Comparison of ENCODE assay signal across 16 cellular contexts in genomic region chr7:133358728-133359127, GRCh38.
DNase-seq lines count a peak whose midpoint lies in the region; ATAC-seq and TF ChIP-seq lines count a peak whose summit lies in the region.
"Had no signal": no experiment of that assay in that cellular context is flagged by ENCODE, and none has a peak within 500 bp of the region (broad histone marks: within the 10 kb centered on the region; RNA-seq: fewer than 3 reads in every experiment).

No MANE protein-coding gene starts in this region.

- TF ChIP-seq CTCF in H9 (conservative IDR thresholded peaks at IDR 0.05), result no peak
- no peak for TF ChIP-seq CTCF in fibroblast of mammary gland (conservative IDR thresholded peaks at IDR 0.05; ENCODE audit: control insufficient read depth, insufficient read depth, low read depth, low read length)

- no peaks in the 10 kb centered on the region for H3K27me3 ChIP-seq in H9 (ENCODE audit: insufficient read depth, low read length)
- H3K27me3 ChIP-seq: tibial artery had no signal

- H3K9me3 Mint-ChIP-seq in H9, result peaks cover 8 to 9% of the 10 kb centered on the region in 2 experiments

- H3K79me2 ChIP-seq in H9 (ENCODE audit: insufficient read depth, low read length), result no peaks in the 10 kb centered on the region
- H3K79me2 ChIP-seq: parathyroid adenoma had no signal

- H3K27ac Mint-ChIP-seq in H9, result peak overlapping the region; percentile 11 to 61 (median 33); a peak in 5 of 7 replicates
- H3K27ac Mint-ChIP-seq: naive B cell had no signal

- H3K79me1 ChIP-seq in H9 (ENCODE audit: insufficient read depth, low read depth, low read length, poor library complexity, severe bottlenecking), result no peaks in the 10 kb centered on the region

- H4K5ac ChIP-seq in H9 (ENCODE audit: insufficient read length, low read depth, low read length), result no peak overlapping the region

- H3K4me1 Mint-ChIP-seq in H9, result peaks cover 37 to 41% of the 10 kb centered on the region in 2 experiments

- H4K91ac ChIP-seq in H9 (ENCODE audit: insufficient read length, low read depth, low read length), result no peak overlapping the region

- no peak overlapping the region for H3K4ac ChIP-seq in H9 (ENCODE audit: low read depth, low read length)

- ATAC-seq in HG02763 (IDR thresholded peaks at IDR 0.05; ENCODE audit: unreplicated experiment), result no peak
- no peak for ATAC-seq in GM18861 (IDR thresholded peaks at IDR 0.05; ENCODE audit: unreplicated experiment)

- DNase-seq in H9 (no peak), amniotic epithelial cell (ENCODE audit: low read depth) (peak; percentile 47), fibroblast of mammary gland (ENCODE audit: low read depth) (peak; percentile 43), superior temporal gyrus (ENCODE audit: extremely low spot score) (peak; percentile 52), nucleus accumbens (lab: John Stamatoyannopoulos, UW) (no peak)
- DNase-seq: DMS 273 treated with DMSO at 0.1 percent for 48 hours, naive B cell, NCI-H2029 treated with DMSO at 0.1 percent for 48 hours, NCI-H446 treated with DMSO at 0.1 percent for 48 hours, RPMI8226, T-helper 1 cell, tibial artery had no signal

- no peak overlapping the region for H3K27ac ChIP-seq in H9 (ENCODE audit: insufficient read length, low read depth, low read length)
- H3K27ac ChIP-seq: C4-2B, parathyroid adenoma, tibial artery had no signal

- no peak overlapping the region for H3K14ac ChIP-seq in H9 (ENCODE audit: insufficient read depth, low read length)

- H3K4me3 Mint-ChIP-seq in H9, result no peak overlapping the region
- H3K4me3 Mint-ChIP-seq: naive B cell had no signal

- no peak overlapping the region for H3K9ac ChIP-seq in H9 (ENCODE audit: extremely low read depth, insufficient read length, low read length)
- H3K9ac ChIP-seq: parathyroid adenoma had no signal

- no peak overlapping the region for H3K4me2 ChIP-seq in H9 (ENCODE audit: insufficient read depth, insufficient read length, low read length)

- H2AFZ ChIP-seq in H9 (ENCODE audit: low read length), result no peak overlapping the region
- H2AFZ ChIP-seq: parathyroid adenoma had no signal

- H2BK20ac ChIP-seq in H9 (ENCODE audit: low read depth, low read length, poor library complexity, severe bottlenecking), result no peak overlapping the region

- no peak overlapping the region for H3K56ac ChIP-seq in H9 (ENCODE audit: insufficient read length, low read depth, low read length)

- no peak overlapping the region for H2BK15ac ChIP-seq in H9 (ENCODE audit: low read depth, low read length)

- H3K4me3 ChIP-seq in fibroblast of mammary gland (ENCODE audit: control insufficient read depth, low read depth, low read length), result no peak overlapping the region
- H3K4me3 ChIP-seq: tibial artery had no signal

- H2BK5ac ChIP-seq in H9 (ENCODE audit: insufficient read length, low read length), result no peak overlapping the region

- no peak overlapping the region for H3K23ac ChIP-seq in H9 (ENCODE audit: insufficient read length, low read depth, low read length)

- no peak overlapping the region for H3K18ac ChIP-seq in H9 (ENCODE audit: insufficient read length, low read depth, low read length)

- no peak overlapping the region for H2BK120ac ChIP-seq in H9 (ENCODE audit: low read depth, low read length, poor library complexity, severe bottlenecking)

- H3K9me3 ChIP-seq in H9 (ENCODE audit: control insufficient read depth, low read depth, low read length), result no peaks in the 10 kb centered on the region
- H3K9me3 ChIP-seq: tibial artery had no signal

- no peaks in the 10 kb centered on the region for H4K20me1 ChIP-seq in H9 (ENCODE audit: control insufficient read depth, insufficient read depth, insufficient read length)

- H3T11ph ChIP-seq in H9 (ENCODE audit: low read length), result no peak overlapping the region

- no peaks in the 10 kb centered on the region for H3K23me2 ChIP-seq in H9 (ENCODE audit: insufficient read length, low read depth, low read length, poor library complexity, severe bottlenecking)

- peaks cover 13 to 28% (median 16%) of the 10 kb centered on the region in 3 experiments for H3K36me3 Mint-ChIP-seq in H9 (ENCODE audit: insufficient read depth in 1 of 3, low read depth in 3 of 3)

- H3K27me3 Mint-ChIP-seq in H9 (ENCODE audit: low read depth), result no peaks in the 10 kb centered on the region
- H3K27me3 Mint-ChIP-seq: naive B cell had no signal

- WGBS in H9 (ENCODE audit: extremely low coverage, insufficient read length, low lambda C conversion rate), result no CpG with 5 or more reads among the region's 3 CpGs

- H2BK12ac ChIP-seq in H9 (ENCODE audit: insufficient read length, low read depth, low read length), result no peak overlapping the region

- no peak overlapping the region for H2AK5ac ChIP-seq in H9 (ENCODE audit: insufficient read length, low read length)

- H4K8ac ChIP-seq in H9 (replicated peaks; ENCODE audit: insufficient read length, low read depth, low read length), result no peak overlapping the region

- H3K4me1 ChIP-seq in H9 (ENCODE audit: insufficient read depth, low read length), result peaks cover 9% of the 10 kb centered on the region; the same call in 1 of the 2 replicates
- H3K4me1 ChIP-seq: parathyroid adenoma had no signal

Comparison
In these comparisons a context has a peak if more than half of its experiments do, and no peak if none do; other contexts are left out.
1. DNase-seq: peak in amniotic epithelial cell (single experiment), fibroblast of mammary gland (single experiment) and superior temporal gyrus (single experiment); none in H9 (single experiment) and nucleus accumbens (0 of 56).